ENCODE assay signal across 9 cellular contexts in genomic region chr1:213335084-213335483, GRCh38.
"Had no signal": no experiment of that assay in that cellular context is flagged by ENCODE, and none has a peak within 500 bp of the region (broad histone marks: within the 10 kb centered on the region; RNA-seq: fewer than 3 reads in every experiment).

No MANE protein-coding gene starts in this region.

- DNase-seq: activated naive CD4-positive, alpha-beta T cell; activated naive CD8-positive, alpha-beta T cell treated with anti-CD3 and anti-CD28 coated beads, Interleukin-2, amount 50 U/mL, for 24 hours; activated T-cell treated with anti-CD3 and anti-CD28 coated beads for 4 hours; effector memory CD8-positive, alpha-beta T cell; foreskin keratinocyte; left ventricle myocardium inferior; naive B cell; ovary; right lobe of liver had no signal
